ENCODE assay signal across 14 cellular contexts in the genomic region with DNA sequence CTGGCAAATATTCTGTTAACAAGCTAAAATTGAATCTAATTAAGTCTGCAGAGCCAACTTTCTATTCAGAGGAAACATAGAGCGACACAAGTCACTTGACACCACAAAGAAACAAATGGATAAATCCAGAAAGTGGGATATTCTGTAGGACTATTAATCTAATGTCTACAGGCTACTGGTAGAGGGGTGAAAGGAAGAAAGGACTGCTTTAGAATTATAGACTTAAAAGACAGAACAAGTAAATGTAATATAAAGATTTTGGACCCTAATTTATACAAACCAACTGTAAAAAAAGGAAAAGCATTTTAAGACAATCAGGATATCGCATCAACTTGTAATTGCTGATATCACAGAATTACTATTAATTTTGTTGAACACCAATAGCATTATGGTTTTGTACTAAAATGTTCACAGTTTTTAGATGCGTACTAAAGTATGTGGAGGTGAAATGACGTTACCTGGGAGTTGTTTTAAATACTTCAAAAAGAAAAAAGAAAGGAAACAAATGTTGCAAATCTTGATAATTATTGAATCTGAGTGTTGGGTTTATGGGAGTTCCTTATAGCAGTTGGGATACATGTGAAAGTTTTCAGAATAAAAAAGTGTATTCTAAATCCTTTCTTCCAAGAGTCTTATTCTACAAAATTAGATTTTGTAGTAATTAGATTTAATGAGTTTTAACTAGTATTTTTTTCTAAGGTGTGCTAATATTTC.
A peak's percentile ranks its signal among the peaks of the same experiment; 100 is the strongest.
DNase-seq lines count a peak whose midpoint lies in the region; ATAC-seq and TF ChIP-seq lines count a peak whose summit lies in the region.
"Had no signal": no experiment of that assay in that cellular context is flagged by ENCODE, and none has a peak within 500 bp of the region (broad histone marks: within the 10 kb centered on the region; RNA-seq: fewer than 3 reads in every experiment).

No MANE protein-coding gene starts in this region.

- H3K27ac ChIP-seq in ACC112 (ENCODE audit: low read depth, low read length): peak overlapping the region; percentile 79
- no peak overlapping the region for H3K27ac ChIP-seq in HCT116 (ENCODE audit: low read depth, low read length)
- peak overlapping the region; percentile 70 for H3K27ac ChIP-seq in brain microvascular endothelial cell
- peak overlapping the region; percentile 28 to 46 for H3K27ac ChIP-seq in prostate gland
- H3K27ac ChIP-seq: parathyroid adenoma had no signal

- H3K27me3 Mint-ChIP-seq in activated T-cell treated with anti-CD3 and anti-CD28 coated beads, Interleukin-2, amount 50 U/mL, for 24 hours: no peaks in the 10 kb centered on the region
- H3K27me3 Mint-ChIP-seq: activated CD8-positive, alpha-beta T cell treated with anti-CD3 and anti-CD28 coated beads for 36 hours; activated T-helper 17 cell treated with anti-CD3 and anti-CD28 coated beads, Interleukin-2, amount 50 U/mL, for 72 hours had no signal

- H3K4me3 Mint-ChIP-seq in activated T-cell treated with anti-CD3 and anti-CD28 coated beads, Interleukin-2, amount 50 U/mL, for 24 hours: no peak overlapping the region
- H3K4me3 Mint-ChIP-seq: activated CD8-positive, alpha-beta T cell treated with anti-CD3 and anti-CD28 coated beads for 36 hours; activated T-helper 17 cell treated with anti-CD3 and anti-CD28 coated beads, Interleukin-2, amount 50 U/mL, for 72 hours had no signal

- POLR2A ChIA-PET in HCT116 (lab: Charles Lee): no interaction called here

- peaks cover 35% of the 10 kb centered on the region for H3K4me1 ChIP-seq in ACC112 (ENCODE audit: control insufficient read depth, insufficient read depth, low read length, unreplicated experiment)
- H3K4me1 ChIP-seq in HCT116 (ENCODE audit: control insufficient read depth in 1 of 2, insufficient read depth in 2 of 2, low read length in 2 of 2): peaks cover 7 to 29% of the 10 kb centered on the region in 2 experiments; a peak in 3 of 4 replicates
- H3K4me1 ChIP-seq in prostate gland (replicated peaks): no peaks in the 10 kb centered on the region

- RAD21 ChIA-PET in HCT116 (lab: Charles Lee; ENCODE audit: low non-redundant PET in 1 of 2, low total read pairs in 2 of 2, uncharacterized antibody in 2 of 2, unreplicated experiment in 2 of 2): no interaction called here

- H3K9me3 Mint-ChIP-seq in activated T-cell treated with anti-CD3 and anti-CD28 coated beads, Interleukin-2, amount 50 U/mL, for 24 hours: no peaks in the 10 kb centered on the region
- H3K9me3 Mint-ChIP-seq: activated CD8-positive, alpha-beta T cell treated with anti-CD3 and anti-CD28 coated beads for 36 hours; activated T-helper 17 cell treated with anti-CD3 and anti-CD28 coated beads, Interleukin-2, amount 50 U/mL, for 72 hours had no signal

- H3K27me3 ChIP-seq in ACC112 (ENCODE audit: insufficient read depth, low read length) (no peaks in the 10 kb centered on the region), HCT116 (ENCODE audit: insufficient read depth, low read length) (no peaks in the 10 kb centered on the region), brain microvascular endothelial cell (replicated peaks) (no peaks in the 10 kb centered on the region), prostate gland (replicated peaks; ENCODE audit: insufficient read depth) (no peaks in the 10 kb centered on the region)

- DNase-seq in HCT116 (ENCODE audit: low read depth, low spot score) (no peak), brain microvascular endothelial cell (no peak), prostate gland (ENCODE audit: low spot score) (no peak), mesenteric fat pad (ENCODE audit: low spot score) (no peak), MV-4-11 (lab: John Stamatoyannopoulos, UW) (no peak)
- DNase-seq in activated CD4-positive, alpha-beta T cell treated with anti-CD3 and anti-CD28 coated beads, Interleukin-2, amount 50 U/mL, for 1 hour: no peak
- DNase-seq in activated T-cell treated with anti-CD3 and anti-CD28 coated beads, Interleukin-2, amount 50 U/mL, for 24 hours: no peak
- DNase-seq: Karpas-422, NCI-H146, NCI-H510A treated with DMSO at 0.1 percent for 48 hours had no signal

- no TSS peak for BruUV-seq in HCT116 (replicated peaks; lab: Mats Ljungman, UMichigan)

- no peaks in the 10 kb centered on the region for H4K20me1 ChIP-seq in HCT116 (ENCODE audit: insufficient read depth)

- H3K36me3 ChIP-seq in ACC112 (ENCODE audit: insufficient read depth, low read length): no peaks in the 10 kb centered on the region
- no peaks in the 10 kb centered on the region for H3K36me3 ChIP-seq in HCT116 (ENCODE audit: control insufficient read depth in 1 of 2, insufficient read depth in 2 of 2, low read length in 2 of 2)
- no peaks in the 10 kb centered on the region for H3K36me3 ChIP-seq in brain microvascular endothelial cell (replicated peaks)
- no peaks in the 10 kb centered on the region for H3K36me3 ChIP-seq in prostate gland

- no peaks in the 10 kb centered on the region for H3K9me3 ChIP-seq in HCT116 (ENCODE audit: control insufficient read depth in 1 of 2, insufficient read depth in 1 of 2, low read depth in 1 of 2, low read length in 2 of 2)
- H3K9me3 ChIP-seq in prostate gland: no peaks in the 10 kb centered on the region

- H2AFZ ChIP-seq in ACC112 (ENCODE audit: low read length, unreplicated experiment): no peak overlapping the region
- H2AFZ ChIP-seq in HCT116 (ENCODE audit: low read depth, low read length, poor library complexity, severe bottlenecking): no peak overlapping the region
- H2AFZ ChIP-seq: parathyroid adenoma had no signal

- TF ChIP-seq RAD21 in HCT116 (IDR thresholded peaks at IDR 0.05; ENCODE audit: low read depth): no peak

- TF ChIP-seq CTCF in HCT116 (IDR thresholded peaks at IDR 0.05 in 2 of 3, conservative IDR thresholded peaks at IDR 0.05 in 1 of 3; ENCODE audit: borderline replicate concordance in 1 of 3, insufficient read depth in 1 of 3, low read depth in 2 of 3, low read length in 2 of 3) (no peak), brain microvascular endothelial cell (IDR thresholded peaks at IDR 0.05; ENCODE audit: low read depth, low read length, missing control alignments) (no peak), prostate gland (IDR thresholded peaks at IDR 0.05) (no peak)

- peaks cover 43% of the 10 kb centered on the region for H3K36me3 Mint-ChIP-seq in activated T-cell treated with anti-CD3 and anti-CD28 coated beads, Interleukin-2, amount 50 U/mL, for 24 hours (ENCODE audit: low read depth)

- H3K79me2 ChIP-seq in ACC112 (ENCODE audit: control insufficient read depth, insufficient read depth, low read length, unreplicated experiment) (peaks cover 2% of the 10 kb centered on the region), HCT116 (ENCODE audit: insufficient read depth, low read length) (no peaks in the 10 kb centered on the region)
- H3K79me2 ChIP-seq: parathyroid adenoma had no signal

- no peak for ATAC-seq in HCT116

- CTCF ChIA-PET in HCT116 (lab: Charles Lee): interaction anchor here (1.2 kb wide), 1 partner anchor 8 kb away, joined by 3 read pairs; no protein-coding TSS in a partner anchor

- intact Hi-C loops in HCT116 (cut with micrococcal nuclease) (no loop called here), prostate gland (cut with DNase I) (loop anchor here (5.0 to 10.0 kb wide), 2 partner anchors 57 to 290 kb away; no protein-coding TSS in a partner anchor)

- in situ Hi-C loops in brain microvascular endothelial cell (cut with HindIII; ENCODE audit: low pct_ligation_motif_present, low sequenced_read_pairs): no loop called here

- no peak overlapping the region for H3K27ac Mint-ChIP-seq in activated T-cell treated with anti-CD3 and anti-CD28 coated beads, Interleukin-2, amount 50 U/mL, for 24 hours

- WGBS in prostate gland: 96% methylated on average over 4 of the region's 4 CpGs

- no peak overlapping the region for H3K9ac ChIP-seq in HCT116 (ENCODE audit: low read length)
- H3K9ac ChIP-seq: parathyroid adenoma had no signal

- no peaks in the 10 kb centered on the region for H3K9me2 ChIP-seq in HCT116 (ENCODE audit: insufficient read depth)

- H3K4me2 ChIP-seq in HCT116 (ENCODE audit: low read length): peak overlapping the region; percentile 43

- TF ChIP-seq POLR2A in HCT116 (IDR thresholded peaks at IDR 0.05; ENCODE audit: borderline replicate concordance, extremely low read depth, insufficient read depth, insufficient read length) (no peak), prostate gland (IDR thresholded peaks at IDR 0.05) (no peak)

- H3K4me3 ChIP-seq in ACC112 (ENCODE audit: low read depth, low read length) (no peak overlapping the region), HCT116 (replicated peaks in 1 of 2; ENCODE audit: low read depth in 1 of 2, low read length in 2 of 2) (no peak overlapping the region), brain microvascular endothelial cell (ENCODE audit: low read depth, low read length) (no peak overlapping the region), prostate gland (no peak overlapping the region)

- peaks cover 22% of the 10 kb centered on the region for H3K4me1 Mint-ChIP-seq in activated T-cell treated with anti-CD3 and anti-CD28 coated beads, Interleukin-2, amount 50 U/mL, for 24 hours (ENCODE audit: low read depth)

TF ChIP-seq in HCT116, 20 proteins besides CTCF, POLR2A, EP300 and RAD21:
- TF ChIP-seq FOSL1 (IDR thresholded peaks at IDR 0.05; ENCODE audit: low read depth): no peak
